Comparison of ENCODE assay signal across 17 cellular contexts in the genomic region with DNA sequence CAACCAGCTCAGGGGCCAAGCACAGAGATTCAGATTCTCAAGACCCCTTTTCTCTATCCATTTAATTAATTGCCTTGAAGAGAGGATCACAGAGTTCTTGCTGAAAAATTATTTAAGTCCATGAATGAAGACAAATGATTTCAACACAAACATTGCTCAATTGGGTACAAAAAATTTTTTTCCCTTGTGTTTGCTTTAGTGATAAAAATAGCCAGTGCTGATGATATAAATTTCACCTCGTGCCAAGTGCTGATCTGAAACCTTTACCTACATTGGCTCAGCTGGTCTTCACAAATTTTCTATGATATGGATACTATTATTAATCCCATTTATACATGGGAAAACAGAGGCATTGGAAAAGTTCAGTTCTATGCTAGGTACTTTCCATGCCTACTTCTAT.
DNase-seq lines count a peak whose midpoint lies in the region; ATAC-seq and TF ChIP-seq lines count a peak whose summit lies in the region.
"Had no signal": no experiment of that assay in that cellular context is flagged by ENCODE, and none has a peak within 500 bp of the region (broad histone marks: within the 10 kb centered on the region; RNA-seq: fewer than 3 reads in every experiment).

No MANE protein-coding gene starts in this region.

- H3K27ac ChIP-seq in body of pancreas, result no peak overlapping the region
- no peak overlapping the region for H3K27ac ChIP-seq in effector memory CD4-positive, alpha-beta T cell (ENCODE audit: insufficient read depth, low read length, poor library complexity, severe bottlenecking)

- ATAC-seq in body of pancreas (peak; percentile 70), left lobe of liver (peak; percentile 49), HG02840 (IDR thresholded peaks at IDR 0.05; ENCODE audit: low FRiP score, unreplicated experiment) (no peak)
- no peak for ATAC-seq in activated CD4-positive, alpha-beta T cell treated with anti-CD3 and anti-CD28 coated beads for 36 hours

- no peak overlapping the region for H3K27ac Mint-ChIP-seq in activated CD4-positive, alpha-beta T cell treated with anti-CD3 and anti-CD28 coated beads for 36 hours
- H3K27ac Mint-ChIP-seq: B cell; CD4-positive, alpha-beta T cell; HFFc6 had no signal

- CTCF ChIA-PET in activated CD4-positive, alpha-beta T cell treated with anti-CD3 and anti-CD28 coated beads for 36 hours (lab: Charles Lee), result no interaction called here

- H3K36me3 Mint-ChIP-seq in activated CD4-positive, alpha-beta T cell treated with anti-CD3 and anti-CD28 coated beads for 36 hours (ENCODE audit: low read depth), result no peaks in the 10 kb centered on the region

- no peak overlapping the region for H3K4me3 ChIP-seq in body of pancreas
- no peak overlapping the region for H3K4me3 ChIP-seq in fibroblast of mammary gland (ENCODE audit: control insufficient read depth, low read depth, low read length)
- H3K4me3 ChIP-seq in effector memory CD4-positive, alpha-beta T cell (ENCODE audit: insufficient read depth, low read depth, low read length, poor library complexity, severe bottlenecking), result no peak overlapping the region
- H3K4me3 ChIP-seq: GM12878 had no signal

- intact Hi-C loops in body of pancreas (cut with DNase I), result no loop called here
- intact Hi-C loops in activated CD4-positive, alpha-beta T cell treated with anti-CD3 and anti-CD28 coated beads for 36 hours (cut with DNase I, micrococcal nuclease), result no loop called here

- peaks cover 3% of the 10 kb centered on the region for H3K9me3 Mint-ChIP-seq in activated CD4-positive, alpha-beta T cell treated with anti-CD3 and anti-CD28 coated beads for 36 hours (ENCODE audit: low read depth)
- H3K9me3 Mint-ChIP-seq: CD4-positive, alpha-beta T cell had no signal

- no peaks in the 10 kb centered on the region for H3K4me1 Mint-ChIP-seq in activated CD4-positive, alpha-beta T cell treated with anti-CD3 and anti-CD28 coated beads for 36 hours
- H3K4me1 Mint-ChIP-seq: B cell had no signal

- H3K27me3 ChIP-seq in body of pancreas, result no peaks in the 10 kb centered on the region
- H3K27me3 ChIP-seq in effector memory CD4-positive, alpha-beta T cell (replicated peaks; ENCODE audit: control insufficient read depth, insufficient read depth, low read length, poor library complexity, severe bottlenecking), result no peaks in the 10 kb centered on the region

- DNase-seq in body of pancreas (peak in 1 of 4 donors; percentile 17), fibroblast of mammary gland (ENCODE audit: low read depth) (peak; percentile 44), left lobe of liver (ENCODE audit: low spot score) (no peak), renal cortical epithelial cell (ENCODE audit: low read depth) (peak; percentile 2)
- DNase-seq in stimulated activated naive CD4-positive, alpha-beta T cell (lab: John Stamatoyannopoulos, UW), result no peak
- DNase-seq in activated CD4-positive, alpha-beta T cell treated with anti-CD3 and anti-CD28 coated beads for 36 hours, result no peak
- DNase-seq in effector memory CD4-positive, alpha-beta T cell, result no peak
- DNase-seq: ACHN; C1 segment of cervical spinal cord; Calu3; CD4-positive, alpha-beta T cell; DMS79; HCEC 1CT; HFFc6 had no signal

- 7 to 15% methylated on average over 1 of the region's 1 CpG for WGBS in body of pancreas, 2 donors

- H3K36me3 ChIP-seq in body of pancreas (replicated peaks in 1 of 2; ENCODE audit: insufficient read depth in 1 of 2, low read depth in 2 of 2), result no peaks in the 10 kb centered on the region
- no peaks in the 10 kb centered on the region for H3K36me3 ChIP-seq in effector memory CD4-positive, alpha-beta T cell (ENCODE audit: control insufficient read depth, insufficient read depth, low read length)

- no peaks in the 10 kb centered on the region for H3K9me3 ChIP-seq in body of pancreas
- H3K9me3 ChIP-seq in effector memory CD4-positive, alpha-beta T cell (ENCODE audit: control insufficient read depth, low read length), result no peaks in the 10 kb centered on the region

- H3K4me1 ChIP-seq in body of pancreas, result peaks cover 14% of the 10 kb centered on the region
- H3K4me1 ChIP-seq in effector memory CD4-positive, alpha-beta T cell (ENCODE audit: control insufficient read depth, insufficient read depth, low read length, poor library complexity, severe bottlenecking), result no peaks in the 10 kb centered on the region

- TF ChIP-seq POLR2A in body of pancreas (IDR thresholded peaks at IDR 0.05), result no peak

- POLR2A ChIA-PET in activated CD4-positive, alpha-beta T cell treated with anti-CD3 and anti-CD28 coated beads for 36 hours (lab: Charles Lee), result no interaction called here

- H3K4me3 Mint-ChIP-seq in activated CD4-positive, alpha-beta T cell treated with anti-CD3 and anti-CD28 coated beads for 36 hours, result no peak overlapping the region
- H3K4me3 Mint-ChIP-seq: B cell; CD4-positive, alpha-beta T cell; HFFc6 had no signal

- TF ChIP-seq CTCF in body of pancreas (IDR thresholded peaks at IDR 0.05) (no peak), fibroblast of mammary gland (conservative IDR thresholded peaks at IDR 0.05; ENCODE audit: control insufficient read depth, insufficient read depth, low read depth, low read length) (no peak)

- H3K27me3 Mint-ChIP-seq in activated CD4-positive, alpha-beta T cell treated with anti-CD3 and anti-CD28 coated beads for 36 hours, result no peaks in the 10 kb centered on the region
- H3K27me3 Mint-ChIP-seq: B cell; CD4-positive, alpha-beta T cell had no signal

Comparison
In these comparisons a context has a peak if more than half of its experiments do, and no peak if none do; other contexts are left out.
1. ATAC-seq: peak in body of pancreas (single experiment) and left lobe of liver (single experiment); none in activated CD4-positive, alpha-beta T cell treated with anti-CD3 and anti-CD28 coated beads for 36 hours (single experiment) and HG02840 (single experiment).
2. DNase-seq: peak in fibroblast of mammary gland (single experiment) and renal cortical epithelial cell (single experiment); none in left lobe of liver (single experiment), stimulated activated naive CD4-positive, alpha-beta T cell (0 of 6), activated CD4-positive, alpha-beta T cell treated with anti-CD3 and anti-CD28 coated beads for 36 hours (single experiment) and effector memory CD4-positive, alpha-beta T cell (0 of 3).